In the genomic region with DNA sequence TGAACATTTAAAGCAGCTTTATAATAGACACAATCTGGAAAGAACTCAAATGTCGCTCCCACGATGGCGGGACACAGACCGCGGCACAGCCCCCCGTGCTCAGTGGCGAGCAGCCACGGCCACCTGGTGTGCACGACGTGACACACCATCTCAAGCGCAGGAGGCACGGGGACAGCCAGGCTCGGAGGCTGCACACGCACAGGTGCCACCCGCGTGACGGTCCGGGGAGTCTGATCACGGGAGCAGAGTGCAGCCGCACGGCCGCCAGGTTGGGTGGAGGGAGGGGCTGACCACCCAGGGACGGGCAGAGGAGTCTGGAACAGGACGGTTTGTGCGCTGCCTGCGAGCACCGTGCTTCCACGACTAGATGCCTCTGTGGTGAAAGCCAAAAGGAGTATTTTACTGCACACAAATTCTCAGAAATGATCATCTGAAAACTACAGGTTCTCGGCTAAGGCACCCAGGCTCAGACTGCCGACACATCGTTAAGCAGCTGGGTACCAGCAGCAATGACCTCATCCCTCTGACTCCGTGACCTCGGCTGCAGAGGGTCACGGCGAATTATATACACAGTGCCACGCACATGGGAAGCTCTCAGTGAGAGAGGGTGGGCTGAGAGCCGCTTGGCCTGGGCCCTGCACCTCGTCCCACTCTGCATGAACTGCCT, we compare ENCODE assay signal across 20 cellular contexts. TPM values are rescaled to one million over a fixed set of nuclear protein-coding genes. Genes with fewer than 3 reads are reported as not detected.
"Had no signal": no experiment of that assay in that cellular context is flagged by ENCODE, and none has a peak within 500 bp of the region (broad histone marks: within the 10 kb centered on the region; RNA-seq: fewer than 3 reads in every experiment).

No MANE protein-coding gene starts in this region.

- H3K4me1 ChIP-seq: parathyroid adenoma had no signal

- H3K27me3 ChIP-seq: left lung, transverse colon, vagina had no signal

- H3K27ac ChIP-seq: left lung, parathyroid adenoma, transverse colon, vagina had no signal

- H2AFZ ChIP-seq: parathyroid adenoma had no signal

- FAIRE-seq: astrocyte, endometrium, keratinocyte, small intestine, TTC549 had no signal

- H3K9me3 ChIP-seq: left lung, transverse colon, vagina had no signal

- H3K4me3 ChIP-seq: left lung, transverse colon, vagina had no signal

- ATAC-seq: activated naive CD4-positive, alpha-beta T cell treated with anti-CD3 and anti-CD28 coated beads, Interleukin-2, amount 50 U/mL, for 72 hours; left lung; naive thymus-derived CD8-positive, alpha-beta T cell; sciatic nerve; stimulated activated memory B cell treated with anti-CD40 and anti-IgM and Interleukin-4, amounts not matched to agents 10 μg/mL and 1 μg/mL and 100 μg/mL, for 72 hours had no signal

- DNase-seq: activated CD4-positive, alpha-beta T cell treated with anti-CD3 and anti-CD28 coated beads for 1 hour; activated CD4-positive, alpha-beta T cell treated with anti-CD3 and anti-CD28 coated beads, Interleukin-2, amount 50 U/mL, for 1 hour; activated gamma-delta T cell treated with Interleukin-2 at 50 U/mL for 16 hours; activated T-cell treated with anti-CD3 and anti-CD28 coated beads, Interleukin-2, amount 50 U/mL, for 1 hour; left lung; naive thymus-derived CD8-positive, alpha-beta T cell; nucleus accumbens; small intestine; stimulated activated CD4-positive, alpha-beta T cell treated with anti-CD3 and anti-CD28 coated beads, Interleukin-2, amount 100 ng/mL, for 24 hours; T-helper 1 cell; transverse colon had no signal

- H3K9ac ChIP-seq: parathyroid adenoma had no signal

- H3K36me3 ChIP-seq: left lung, transverse colon, vagina had no signal

RNA-seq across cellular contexts. Expression of a gene that starts 7.5 kb away (rescaled TPM):
- total RNA-seq: activated naive CD4-positive, alpha-beta T cell treated with anti-CD3 and anti-CD28 coated beads, Interleukin-2, amount 50 U/mL, for 72 hours had no signal
